Comparison of ENCODE assay signal across 1 cellular context in genomic region chr9:69307446-69308216, GRCh38.
TF ChIP-seq lines count a peak whose summit lies in the region.

No MANE protein-coding gene starts in this region.

TF ChIP-seq in H1, 55 proteins besides CTCF, POLR2A, EP300 and RAD21 (continued from another document):
- no peak for TF ChIP-seq CHD7 (IDR thresholded peaks at IDR 0.05; ENCODE audit: insufficient replicate concordance, low read length)
- no peak for TF ChIP-seq CHD2 (IDR thresholded peaks at IDR 0.05; ENCODE audit: low read length)
- TF ChIP-seq TAF1 (IDR thresholded peaks at IDR 0.05; ENCODE audit: low read depth, low read length) = peak; percentile 33; the same call in 1 of the 2 replicates
- no peak for TF ChIP-seq GABPA (IDR thresholded peaks at IDR 0.05; ENCODE audit: borderline replicate concordance, insufficient read depth, low read length)
- TF ChIP-seq YY1 (IDR thresholded peaks at IDR 0.05; ENCODE audit: low read depth, low read length) = peak; percentile 68; the same call in 1 of the 2 replicates
- 0 out of 2 replicates have a peak, but pooled peaks have one; percentile 20 for TF ChIP-seq POU5F1 (IDR thresholded peaks at IDR 0.05; ENCODE audit: low read depth, low read length)
- TF ChIP-seq FOSL1 (IDR thresholded peaks at IDR 0.05; ENCODE audit: insufficient read depth, low read depth, low read length) = no peak
- no peak for TF ChIP-seq RXRA (IDR thresholded peaks at IDR 0.05; ENCODE audit: insufficient read depth, low read depth, low read length)
- no peak for TF ChIP-seq EGR1 (IDR thresholded peaks at IDR 0.05; ENCODE audit: borderline replicate concordance, low read depth, low read length)
- TF ChIP-seq SP4 (IDR thresholded peaks at IDR 0.05; ENCODE audit: low read length) = no peak
- no peak for TF ChIP-seq SAP30 (IDR thresholded peaks at IDR 0.05; ENCODE audit: insufficient read depth, insufficient replicate concordance, low read length)
- TF ChIP-seq MAFK (IDR thresholded peaks at IDR 0.05; ENCODE audit: low read depth, low read length) = no peak
- no peak for TF ChIP-seq SIX5 (IDR thresholded peaks at IDR 0.05; ENCODE audit: low read depth, low read length)
- peak; percentile 18 for TF ChIP-seq TAF7 (optimal IDR thresholded peaks at IDR 0.05; ENCODE audit: borderline replicate concordance, low read depth, low read length)
- TF ChIP-seq ATF3 (IDR thresholded peaks at IDR 0.05; ENCODE audit: insufficient read depth, low read depth, low read length) = no peak
- TF ChIP-seq CEBPB (IDR thresholded peaks at IDR 0.05; ENCODE audit: low read depth, low read length) = no peak
- TF ChIP-seq RFX5 (IDR thresholded peaks at IDR 0.05; ENCODE audit: borderline replicate concordance, low read depth, low read length) = no peak
- no peak for TF ChIP-seq CBX8 (IDR thresholded peaks at IDR 0.05; ENCODE audit: borderline replicate concordance, low read depth, low read length)
- TF ChIP-seq TEAD4 (IDR thresholded peaks at IDR 0.05; ENCODE audit: low read depth, low read length) = peak; percentile 99
- no peak for TF ChIP-seq SIN3A (conservative IDR thresholded peaks at IDR 0.05 in 1 of 2, IDR thresholded peaks at IDR 0.05 in 1 of 2; ENCODE audit: low read depth in 1 of 2, low read length in 2 of 2)
- TF ChIP-seq CTBP2 (IDR thresholded peaks at IDR 0.05; ENCODE audit: borderline replicate concordance, insufficient read depth, insufficient read length, low read length) = peak; percentile 86
- no peak for TF ChIP-seq JUN (IDR thresholded peaks at IDR 0.05; ENCODE audit: low read depth, low read length)
- no peak for TF ChIP-seq ZNF274 (IDR thresholded peaks at IDR 0.05; ENCODE audit: borderline replicate concordance, extremely low read depth, low read length)
- TF ChIP-seq SUZ12 (IDR thresholded peaks at IDR 0.05; ENCODE audit: low read length) = no peak
- TF ChIP-seq ATF2 (IDR thresholded peaks at IDR 0.05; ENCODE audit: low read length) = no peak
- no peak for TF ChIP-seq BRCA1 (IDR thresholded peaks at IDR 0.05; ENCODE audit: low read depth, low read length)
- no peak for TF ChIP-seq HDAC6 (IDR thresholded peaks at IDR 0.05; ENCODE audit: low read depth, low read length)
- peak; percentile 28 for TF ChIP-seq EZH2 (IDR thresholded peaks at IDR 0.05; ENCODE audit: low read depth, low read length, severe bottlenecking)
- TF ChIP-seq E2F6 (IDR thresholded peaks at IDR 0.05) = no peak; the same call in 1 of the 2 replicates
- no peak for TF ChIP-seq GTF2F1 (IDR thresholded peaks at IDR 0.05; ENCODE audit: borderline replicate concordance, low read depth, low read length)
- TF ChIP-seq SRF (IDR thresholded peaks at IDR 0.05; ENCODE audit: low read depth, low read length) = peak; percentile 86
- no peak for TF ChIP-seq SP2 (IDR thresholded peaks at IDR 0.05; ENCODE audit: low read length)
- peak; percentile 91 for TF ChIP-seq TCF12 (IDR thresholded peaks at IDR 0.05; ENCODE audit: low read depth, low read length)
- TF ChIP-seq BACH1 (IDR thresholded peaks at IDR 0.05; ENCODE audit: low read length) = no peak
- TF ChIP-seq CHD1 (IDR thresholded peaks at IDR 0.05; ENCODE audit: low read depth, low read length) = no peak
- TF ChIP-seq HDAC2 (IDR thresholded peaks at IDR 0.05; ENCODE audit: borderline replicate concordance in 1 of 2, low read depth in 2 of 2, low read length in 2 of 2) = peak in 1 of 2 experiments; percentile 69; a peak in 1 of 4 replicates
- no peak; the same call in 1 of the 2 replicates for TF ChIP-seq JUND (IDR thresholded peaks at IDR 0.05; ENCODE audit: low read length)
- TF ChIP-seq KDM1A (IDR thresholded peaks at IDR 0.05; ENCODE audit: borderline replicate concordance, low read length) = 0 out of 2 replicates have a peak, but pooled peaks have one; percentile 22
- TF ChIP-seq TBP (IDR thresholded peaks at IDR 0.05; ENCODE audit: low read depth, low read length) = peak; percentile 44; the same call in 1 of the 2 replicates
- peak; percentile 73 for TF ChIP-seq ASH2L (IDR thresholded peaks at IDR 0.05; ENCODE audit: low read length)
- TF ChIP-seq CBX5 (IDR thresholded peaks at IDR 0.05; ENCODE audit: low read depth, low read length) = no peak
- no peak for TF ChIP-seq KDM5A (IDR thresholded peaks at IDR 0.05; ENCODE audit: low read length)
- TF ChIP-seq POLR2AphosphoS5 (IDR thresholded peaks at IDR 0.05; ENCODE audit: low read depth, low read length) = peak; percentile 50; the same call in 1 of the 2 replicates
- no peak for TF ChIP-seq RNF2 (IDR thresholded peaks at IDR 0.05; ENCODE audit: borderline replicate concordance, low read depth, low read length, missing control alignments, poor library complexity, severe bottlenecking)
- TF ChIP-seq KDM4A (IDR thresholded peaks at IDR 0.05; ENCODE audit: low read depth, low read length, severe bottlenecking) = no peak
- no peak for TF ChIP-seq PHF8 (conservative IDR thresholded peaks at IDR 0.05; ENCODE audit: low read depth, low read length)
- peak; percentile 92 for TF ChIP-seq SP1 (IDR thresholded peaks at IDR 0.05; ENCODE audit: low read depth, low read length)
- 0 out of 2 replicates have a peak, but pooled peaks have one; percentile 13 for TF ChIP-seq MAX (IDR thresholded peaks at IDR 0.05)
- no peak for TF ChIP-seq NRF1 (IDR thresholded peaks at IDR 0.05; ENCODE audit: low read depth, low read length)
- TF ChIP-seq CREB1 (IDR thresholded peaks at IDR 0.05) = no peak
- peak; percentile 98 for TF ChIP-seq NANOG (IDR thresholded peaks at IDR 0.05; ENCODE audit: insufficient read depth, low read depth, low read length, poor library complexity, severe bottlenecking)
